In the genomic region with DNA sequence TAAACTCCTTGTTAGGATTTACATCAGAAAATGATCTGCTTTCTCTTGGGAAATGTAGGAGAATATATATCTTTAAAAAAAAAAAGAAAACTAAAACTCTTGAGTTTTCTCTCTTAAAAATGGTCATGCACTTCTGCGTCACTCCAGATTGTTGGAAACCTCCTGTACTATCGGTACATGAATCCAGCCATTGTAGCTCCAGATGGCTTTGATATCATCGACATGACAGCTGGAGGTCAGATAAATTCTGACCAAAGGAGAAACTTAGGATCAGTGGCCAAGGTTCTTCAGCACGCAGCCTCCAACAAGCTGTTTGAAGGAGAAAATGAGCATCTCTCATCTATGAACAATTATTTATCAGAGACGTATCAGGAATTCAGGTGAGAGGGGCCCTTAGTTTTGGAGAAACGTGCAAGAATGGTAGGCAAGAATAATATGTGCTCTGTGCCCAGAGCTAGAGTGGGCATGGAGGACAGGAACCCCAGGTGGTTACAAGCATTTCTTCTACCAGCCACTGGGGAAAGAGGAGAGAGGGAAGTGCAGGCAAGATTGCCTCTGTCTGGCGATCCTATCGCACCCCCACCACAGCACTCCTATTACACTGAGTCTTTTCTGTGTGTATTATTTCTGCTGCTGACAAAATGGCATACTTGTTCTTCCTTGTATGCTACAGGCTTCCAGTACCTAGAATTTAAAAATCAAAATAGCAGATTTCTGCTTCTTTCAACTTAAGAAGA, we compare ENCODE assay signal across 16 cellular contexts. TPM values are rescaled to one million over a fixed set of nuclear protein-coding genes. Genes with fewer than 3 reads are reported as not detected.
A peak's percentile ranks its signal among the peaks of the same experiment; 100 is the strongest.
DNase-seq lines count a peak whose midpoint lies in the region; ATAC-seq and TF ChIP-seq lines count a peak whose summit lies in the region.
"Had no signal": no experiment of that assay in that cellular context is flagged by ENCODE, and none has a peak within 500 bp of the region (broad histone marks: within the 10 kb centered on the region; RNA-seq: fewer than 3 reads in every experiment).

No MANE protein-coding gene starts in this region.

- peak overlapping the region in 9 of 12 donors; percentile 0 to 37 (median 24) for H3K4me3 ChIP-seq in heart left ventricle
- H3K4me3 ChIP-seq in right cardiac atrium (ENCODE audit: low read length): no peak overlapping the region
- H3K4me3 ChIP-seq in esophagus muscularis mucosa: no peak overlapping the region
- no peak overlapping the region for H3K4me3 ChIP-seq in hepatocyte

- H3K36me3 ChIP-seq in heart left ventricle (peaks cover 0 to 58% (median 0%) of the 10 kb centered on the region in 9 donors), esophagus muscularis mucosa (no peaks in the 10 kb centered on the region), hepatocyte (replicated peaks; ENCODE audit: insufficient read depth, low read depth) (no peaks in the 10 kb centered on the region)

- H3K27ac ChIP-seq in heart left ventricle (peak overlapping the region in 10 of 12 donors; percentile 0 to 78 (median 48)), right cardiac atrium (ENCODE audit: low read length) (no peak overlapping the region), esophagus muscularis mucosa (replicated peaks in 1 of 4) (peak overlapping the region in 3 of 4 donors; percentile 9 to 20 (median 17)), hepatocyte (no peak overlapping the region)

- H3K9me3 ChIP-seq in heart left ventricle (no peaks in the 10 kb centered on the region), right cardiac atrium (ENCODE audit: control insufficient read depth, low read length) (no peaks in the 10 kb centered on the region), esophagus muscularis mucosa (no peaks in the 10 kb centered on the region), hepatocyte (ENCODE audit: low read depth) (no peaks in the 10 kb centered on the region)

- H3K9me3 Mint-ChIP-seq in progenitor cell of endocrine pancreas (ENCODE audit: low read depth): no peaks in the 10 kb centered on the region
- H3K9me3 Mint-ChIP-seq: CD8-positive, alpha-beta T cell had no signal

- in situ Hi-C loops in SK-MEL-5 (cut with HindIII; ENCODE audit: low pct_unique_long_range_greater_than_20kb, low sequenced_read_pairs): no loop called here

- H3K4me2 ChIP-seq in hepatocyte: no peak overlapping the region

- WGBS in heart left ventricle, 4 donors: 50 to 70% (median 64%) methylated on average over 8 of the region's 8 CpGs
- WGBS in right cardiac atrium: 66% methylated on average over 8 of the region's 8 CpGs
- 73% methylated on average over 8 of the region's 8 CpGs for WGBS in esophagus muscularis mucosa
- 86% methylated on average over 8 of the region's 8 CpGs for WGBS in hepatocyte (ENCODE audit: low lambda C conversion rate, missing lambda C conversion rate)

- no peak overlapping the region for H3K4me3 Mint-ChIP-seq in progenitor cell of endocrine pancreas (ENCODE audit: low read depth)
- H3K4me3 Mint-ChIP-seq: CD8-positive, alpha-beta T cell had no signal

- peaks cover 6% of the 10 kb centered on the region for H3K36me3 Mint-ChIP-seq in progenitor cell of endocrine pancreas (ENCODE audit: insufficient read depth)

- H3K27me3 Mint-ChIP-seq in progenitor cell of endocrine pancreas: no peaks in the 10 kb centered on the region

- H3K27ac Mint-ChIP-seq in progenitor cell of endocrine pancreas: no peak overlapping the region
- H3K27ac Mint-ChIP-seq: CD8-positive, alpha-beta T cell had no signal

- no peak overlapping the region for H2AFZ ChIP-seq in hepatocyte

- H3K9me2 ChIP-seq in hepatocyte (replicated peaks; ENCODE audit: insufficient read depth): no peaks in the 10 kb centered on the region

- peaks cover 0 to 19% (median 3%) of the 10 kb centered on the region in 12 donors for H3K4me1 ChIP-seq in heart left ventricle
- H3K4me1 ChIP-seq in right cardiac atrium (ENCODE audit: control insufficient read depth, insufficient read depth, low read length): no peaks in the 10 kb centered on the region
- H3K4me1 ChIP-seq in esophagus muscularis mucosa: peaks cover 0 to 5% (median 0%) of the 10 kb centered on the region in 4 donors
- peaks cover 9% of the 10 kb centered on the region for H3K4me1 ChIP-seq in hepatocyte (ENCODE audit: insufficient read depth)

- intact Hi-C loops in heart left ventricle (cut with DNase I) (no loop called here), right cardiac atrium (cut with DNase I) (no loop called here), esophagus muscularis mucosa (cut with DNase I) (no loop called here)

- H3K27me3 ChIP-seq in heart left ventricle (no peaks in the 10 kb centered on the region), right cardiac atrium (ENCODE audit: control insufficient read depth, insufficient read depth) (no peaks in the 10 kb centered on the region), esophagus muscularis mucosa (no peaks in the 10 kb centered on the region), hepatocyte (no peaks in the 10 kb centered on the region)

- H3K79me2 ChIP-seq in hepatocyte: no peaks in the 10 kb centered on the region

- peak in 1 of 5 donors; percentile 13 for DNase-seq in heart left ventricle
- DNase-seq in right cardiac atrium: no peak
- peak; percentile 7 for DNase-seq in SK-MEL-5 (ENCODE audit: low read depth, low spot score)
- no peak for DNase-seq in esophagus muscularis mucosa (ENCODE audit: extremely low spot score)
- DNase-seq in progenitor cell of endocrine pancreas (ENCODE audit: low spot score, unreplicated experiment): no peak
- no peak for DNase-seq in amniotic stem cell (lab: John Stamatoyannopoulos, UW)
- DNase-seq in hepatocyte (ENCODE audit: low spot score): no peak
- no peak for DNase-seq in NCI-H1105 (lab: John Stamatoyannopoulos, UW)
- DNase-seq: CD8-positive, alpha-beta T cell; DND-41; GF-D8; GOT3; NCI-H146; NCI-H226; NCI-H526 treated with DMSO at 0.1 percent for 48 hours; NK-92 treated with Interleukin-12 subunit alpha and Interleukin-12 subunit beta, amount 100 ng/mL, for 24 hours had no signal

- no peak for TF ChIP-seq EP300 in esophagus muscularis mucosa (IDR thresholded peaks at IDR 0.05)

- peaks cover 10% of the 10 kb centered on the region for H3K4me1 Mint-ChIP-seq in progenitor cell of endocrine pancreas (ENCODE audit: low read depth)

- H4K20me1 ChIP-seq in hepatocyte (ENCODE audit: insufficient read depth, poor library complexity, severe bottlenecking): no peaks in the 10 kb centered on the region

- peak; percentile 32 to 79 (median 75) for ATAC-seq in heart left ventricle
- ATAC-seq in right cardiac atrium: no peak
- ATAC-seq: CD8-positive, alpha-beta T cell had no signal

- no peak for TF ChIP-seq CTCF in heart left ventricle (IDR thresholded peaks at IDR 0.05)
- TF ChIP-seq CTCF in esophagus muscularis mucosa (IDR thresholded peaks at IDR 0.05): no peak
- peak; percentile 8 for TF ChIP-seq CTCF in progenitor cell of endocrine pancreas (IDR thresholded peaks at IDR 0.05; ENCODE audit: unreplicated experiment)
- no peak for TF ChIP-seq CTCF in hepatocyte (IDR thresholded peaks at IDR 0.05; ENCODE audit: poor library complexity)

- TF ChIP-seq POLR2A in heart left ventricle (IDR thresholded peaks at IDR 0.05) (no peak), esophagus muscularis mucosa (IDR thresholded peaks at IDR 0.05; ENCODE audit: low read depth) (no peak)

RNA-seq across cellular contexts. Expression of gene F2R, which starts 41.4 kb away (rescaled TPM):
- total RNA-seq in heart left ventricle (10 to 100 TPM in 7 of 9 donors, 1 to 10 TPM in 2; 8.6 to 28.2 (median 13.6) TPM), right cardiac atrium (10 to 100 TPM in 1 of 4 donors, 1 to 10 TPM in 3; 6.4 to 22.1 (median 8.5) TPM), esophagus muscularis mucosa (10 to 100 TPM; 12.1 to 14.1 (median 13.9) TPM), progenitor cell of endocrine pancreas (25.1 and 28.7 TPM in 2 replicates), hepatocyte (48.1 and 48.9 TPM in 2 replicates)
- polyA plus RNA-seq in heart left ventricle (10 to 100 TPM in 1 of 2 donors, 1 to 10 TPM in 1; 2.5 to 19.3 TPM), right cardiac atrium (4.3 TPM), hepatocyte (27.1 and 33.5 TPM in 2 replicates)
- total RNA-seq in SK-MEL-5 (2014; rRNA removed; shearing (Covaris generic)): 6.2 and 7.0 TPM in 2 replicates
- 9.5 and 11.7 TPM in 2 replicates for polyA plus RNA-seq in SK-MEL-5 (2015; cell fraction: cytosol; rRNA removed)
- 1.0 and 3.0 TPM in 2 replicates for polyA plus RNA-seq in SK-MEL-5 (2015; cell fraction: nucleus; rRNA removed)

RNA-seq across cellular contexts. Expression of gene F2RL2, which starts 51.3 kb away (rescaled TPM):
- total RNA-seq in heart left ventricle (1 to 10 TPM in 3 of 9 donors, under 1 TPM in 6; 0.16 to 1.7 (median 0.77) TPM), right cardiac atrium (1 to 10 TPM in 1 of 4 donors, under 1 TPM in 3; 0.11 to 1.4 (median 0.32) TPM), esophagus muscularis mucosa (1 to 10 TPM; 2.8 to 7.1 (median 4.6) TPM), progenitor cell of endocrine pancreas (0.16 TPM in 1 of 2 replicates, not detected in the other), hepatocyte (2.3 and 2.6 TPM in 2 replicates)
- polyA plus RNA-seq in heart left ventricle (under 1 TPM; 0.08 to 0.42 TPM), right cardiac atrium (0.11 TPM), hepatocyte (1.5 and 1.9 TPM in 2 replicates)
- total RNA-seq in SK-MEL-5 (2014; rRNA removed; shearing (Covaris generic)): 0.05 TPM in 1 of 2 replicates, not detected in the other
- 0.27 TPM in 1 of 2 replicates, not detected in the other for polyA plus RNA-seq in SK-MEL-5 (2015; cell fraction: cytosol; rRNA removed)
- polyA plus RNA-seq in SK-MEL-5 (2015; cell fraction: nucleus; rRNA removed): not detected in 2 replicates
- total RNA-seq: CD8-positive, alpha-beta T cell had no signal

Comparison
In these comparisons a context has a peak if more than half of its experiments do, and no peak if none do; other contexts are left out.
1. ATAC-seq: peak in heart left ventricle (4 of 4); none in right cardiac atrium (0 of 2).
2. H3K27ac ChIP-seq: peak in heart left ventricle (10 of 12) and esophagus muscularis mucosa (3 of 4); none in right cardiac atrium (single experiment) and hepatocyte (single experiment).
3. H3K4me3 ChIP-seq: peak in heart left ventricle (9 of 12); none in right cardiac atrium (single experiment), esophagus muscularis mucosa (0 of 4) and hepatocyte (single experiment).